In genomic region chr10:114507449-114507848, GRCh38 we compare ENCODE assay signal across 9 cellular contexts.
DNase-seq lines count a peak whose midpoint lies in the region; ATAC-seq, FAIRE-seq and TF ChIP-seq lines count a peak whose summit lies in the region.
"Had no signal": no experiment of that assay in that cellular context is flagged by ENCODE, and none has a peak within 500 bp of the region (broad histone marks: within the 10 kb centered on the region; RNA-seq: fewer than 3 reads in every experiment).

No MANE protein-coding gene starts in this region.

- peaks cover 17% of the 10 kb centered on the region for H4K20me1 ChIP-seq in Karpas-422 (ENCODE audit: insufficient read depth, low read depth, low read length)

- H3K9ac ChIP-seq in Karpas-422 (ENCODE audit: low read length) (peak overlapping the region; percentile 34), kidney (ENCODE audit: low read length in 2 of 2) (peak overlapping the region in 1 of 2 donors; percentile 47)

- H3K4me3 ChIP-seq in Karpas-422 (ENCODE audit: low read length): peak overlapping the region; percentile 10; the same call in 1 of the 2 replicates
- no peak overlapping the region for H3K4me3 ChIP-seq in kidney (ENCODE audit: low read length in 2 of 2)
- no peak overlapping the region for H3K4me3 ChIP-seq in CD4-positive, alpha-beta memory T cell (ENCODE audit: low read length in 2 of 2)

- no peaks in the 10 kb centered on the region for H3K27me3 Mint-ChIP-seq in activated naive CD8-positive, alpha-beta T cell treated with anti-CD3 and anti-CD28 coated beads, Interleukin-2, amount 50 U/mL, for 24 hours
- H3K27me3 Mint-ChIP-seq in CD4-positive, alpha-beta memory T cell: no peaks in the 10 kb centered on the region

- no peak overlapping the region for H2AFZ ChIP-seq in Karpas-422 (ENCODE audit: low read length)

- H3K27ac ChIP-seq in Karpas-422 (ENCODE audit: low read length): peak overlapping the region; percentile 68
- peak overlapping the region; percentile 37 to 87 for H3K27ac ChIP-seq in kidney (ENCODE audit: low read depth in 2 of 2, low read length in 2 of 2)
- no peak overlapping the region for H3K27ac ChIP-seq in CD4-positive, alpha-beta memory T cell (ENCODE audit: low read depth, low read length)

- no peak for TF ChIP-seq CTCF in kidney (IDR thresholded peaks at IDR 0.05; ENCODE audit: borderline replicate concordance, extremely low read depth, insufficient read depth)

- no peak for ATAC-seq in activated naive CD8-positive, alpha-beta T cell treated with anti-CD3 and anti-CD28 coated beads, Interleukin-2, amount 50 U/mL, for 24 hours
- ATAC-seq in stimulated activated naive CD8-positive, alpha-beta T cell treated with anti-CD3 and anti-CD28 coated beads, Interleukin-15, Interleukin-2, amounts not matched to agents 100 U/mL and 50 U/mL, for 24 hours: peak; percentile 24

- no peaks in the 10 kb centered on the region for H3K9me2 ChIP-seq in Karpas-422 (replicated peaks; ENCODE audit: insufficient read depth, low read length)

- no peak for FAIRE-seq in kidney (lab: Jason Lieb, UNC)

- no peaks in the 10 kb centered on the region for H3K9me3 ChIP-seq in Karpas-422 (ENCODE audit: low read length)
- H3K9me3 ChIP-seq in kidney (ENCODE audit: control insufficient read depth in 1 of 2, low read length in 2 of 2): no peaks in the 10 kb centered on the region
- H3K9me3 ChIP-seq in CD4-positive, alpha-beta memory T cell (ENCODE audit: control insufficient read depth in 1 of 2, low read length in 2 of 2): no peaks in the 10 kb centered on the region

- peaks cover 90% of the 10 kb centered on the region for H3K4me1 Mint-ChIP-seq in activated naive CD8-positive, alpha-beta T cell treated with anti-CD3 and anti-CD28 coated beads, Interleukin-2, amount 50 U/mL, for 24 hours
- peaks cover 59 to 89% (median 74%) of the 10 kb centered on the region in 4 donors for H3K4me1 Mint-ChIP-seq in CD4-positive, alpha-beta memory T cell

- peaks cover 99% of the 10 kb centered on the region for H3K79me2 ChIP-seq in Karpas-422 (ENCODE audit: low read length)

- no peak overlapping the region for H3K4me3 Mint-ChIP-seq in activated naive CD8-positive, alpha-beta T cell treated with anti-CD3 and anti-CD28 coated beads, Interleukin-2, amount 50 U/mL, for 24 hours
- H3K4me3 Mint-ChIP-seq in CD4-positive, alpha-beta memory T cell: no peak overlapping the region

- intact Hi-C loops in kidney (cut with DNase I): no loop called here
- intact Hi-C loops in CD4-positive, alpha-beta memory T cell (cut with micrococcal nuclease): no loop called here

- H3K4me2 ChIP-seq in Karpas-422 (ENCODE audit: low read depth, low read length, poor library complexity, severe bottlenecking): peak overlapping the region; percentile 25

- H3K4me1 ChIP-seq in Karpas-422 (ENCODE audit: low read length) (peaks cover 74% of the 10 kb centered on the region), kidney (ENCODE audit: control insufficient read depth in 1 of 2, insufficient read depth in 1 of 2, low read depth in 1 of 2, low read length in 2 of 2) (peaks cover 2 to 22% of the 10 kb centered on the region in 2 donors)
- H3K4me1 ChIP-seq in CD4-positive, alpha-beta memory T cell (ENCODE audit: insufficient read depth, low read length): peaks cover 77% of the 10 kb centered on the region

- H3K36me3 ChIP-seq in Karpas-422 (ENCODE audit: insufficient read depth, low read length) (peaks cover 26% of the 10 kb centered on the region; the same call in 1 of the 2 replicates), kidney (ENCODE audit: control insufficient read depth in 1 of 2, insufficient read depth in 2 of 2, low read length in 2 of 2) (no peaks in the 10 kb centered on the region)
- peaks cover 5% of the 10 kb centered on the region for H3K36me3 ChIP-seq in CD4-positive, alpha-beta memory T cell (ENCODE audit: insufficient read depth, low read length)

- DNase-seq in Karpas-422 (no peak), kidney (peak; percentile 95), 8988T (no peak), NCI-H2081 treated with DMSO at 0.1 percent for 48 hours (lab: John Stamatoyannopoulos, UW) (no peak), H4 (ENCODE audit: low spot score) (no peak)
- DNase-seq in activated naive CD8-positive, alpha-beta T cell treated with anti-CD3 and anti-CD28 coated beads, Interleukin-2, amount 50 U/mL, for 24 hours: no peak
- no peak for DNase-seq in stimulated activated naive CD8-positive, alpha-beta T cell treated with anti-CD3 and anti-CD28 coated beads, Interleukin-15, Interleukin-2, amounts not matched to agents 100 U/mL and 50 U/mL, for 24 hours
- no peak for DNase-seq in CD4-positive, alpha-beta memory T cell
- DNase-seq: effector memory CD4-positive, alpha-beta T cell had no signal

- POLR2A ChIA-PET in CD4-positive, alpha-beta memory T cell (lab: Charles Lee; ENCODE audit: partially characterized antibody): interaction anchor here (1.0 to 1.7 kb wide), 3 partner anchors 8 to 36 kb away, joined by 3 to 4 read pairs (median 3); no protein-coding TSS in a partner anchor

- CTCF ChIA-PET in CD4-positive, alpha-beta memory T cell (lab: Charles Lee; ENCODE audit: partially characterized antibody): interaction anchor here (1.1 to 1.3 kb wide), 2 partner anchors 13 to 40 kb away, joined by 3 to 4 read pairs; no protein-coding TSS in a partner anchor

- H3K36me3 Mint-ChIP-seq in activated naive CD8-positive, alpha-beta T cell treated with anti-CD3 and anti-CD28 coated beads, Interleukin-2, amount 50 U/mL, for 24 hours (ENCODE audit: low read depth): peaks cover 13% of the 10 kb centered on the region
- H3K36me3 Mint-ChIP-seq in CD4-positive, alpha-beta memory T cell: peaks cover 37 to 44% of the 10 kb centered on the region in 2 donors

- H3K9me3 Mint-ChIP-seq in activated naive CD8-positive, alpha-beta T cell treated with anti-CD3 and anti-CD28 coated beads, Interleukin-2, amount 50 U/mL, for 24 hours: peaks cover 6% of the 10 kb centered on the region
- no peaks in the 10 kb centered on the region for H3K9me3 Mint-ChIP-seq in CD4-positive, alpha-beta memory T cell

- no peaks in the 10 kb centered on the region for H3K27me3 ChIP-seq in Karpas-422 (ENCODE audit: low read length)
- no peaks in the 10 kb centered on the region for H3K27me3 ChIP-seq in CD4-positive, alpha-beta memory T cell (ENCODE audit: insufficient read depth, low read length)

- peak overlapping the region; percentile 66 for H3K27ac Mint-ChIP-seq in activated naive CD8-positive, alpha-beta T cell treated with anti-CD3 and anti-CD28 coated beads, Interleukin-2, amount 50 U/mL, for 24 hours
- H3K27ac Mint-ChIP-seq in CD4-positive, alpha-beta memory T cell: peak overlapping the region in 3 of 7 donors; percentile 13 to 74 (median 66)
